14 cellular contexts compared by ENCODE assay signal in the genomic region with DNA sequence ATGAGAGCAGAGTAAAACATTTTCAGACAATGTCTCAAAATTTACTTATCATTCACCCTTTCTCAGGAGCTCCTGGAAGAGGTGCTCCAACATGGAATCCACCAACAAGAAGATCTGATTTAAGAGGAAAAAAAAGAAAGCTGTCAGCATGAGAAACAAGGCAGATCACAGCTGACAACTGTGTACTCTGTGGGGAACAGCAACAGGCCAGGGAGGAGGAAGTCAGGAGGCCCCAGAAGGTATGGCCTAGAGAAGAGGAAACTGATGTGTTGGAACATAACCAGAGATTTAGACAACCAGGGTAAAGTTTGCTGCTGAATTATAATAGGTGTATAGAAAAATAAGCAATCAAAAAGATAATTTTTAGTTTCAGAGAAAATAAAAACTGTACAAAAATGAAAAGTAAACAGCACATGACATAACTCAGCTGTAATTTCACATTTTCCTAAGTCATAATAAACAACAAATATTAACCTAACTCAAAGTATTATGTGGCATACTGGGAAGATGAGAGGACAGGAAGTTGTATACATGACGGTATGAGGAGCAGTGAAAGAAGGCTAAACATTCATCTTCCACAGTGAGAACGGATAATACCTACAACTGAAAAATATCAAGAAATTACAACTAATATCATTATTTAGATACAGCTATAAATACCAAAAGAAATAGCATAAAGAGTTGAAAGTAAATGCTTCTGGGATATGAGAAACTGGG.
DNase-seq lines count a peak whose midpoint lies in the region; ATAC-seq and TF ChIP-seq lines count a peak whose summit lies in the region.
"Had no signal": no experiment of that assay in that cellular context is flagged by ENCODE, and none has a peak within 500 bp of the region (broad histone marks: within the 10 kb centered on the region; RNA-seq: fewer than 3 reads in every experiment).

No MANE protein-coding gene starts in this region.

- peaks cover 50% of the 10 kb centered on the region for H3K36me3 Mint-ChIP-seq in activated naive CD4-positive, alpha-beta T cell treated with anti-CD3 and anti-CD28 coated beads, Interleukin-2, amount 10 ng/mL, durations not matched to agents 7 days and 5 days

- no peak overlapping the region for H3K4me3 ChIP-seq in OCI-LY1 (ENCODE audit: low read depth, low read length, poor library complexity, severe bottlenecking)
- H3K4me3 ChIP-seq in choroid plexus epithelial cell (ENCODE audit: low read depth, low read length), result no peak overlapping the region
- no peak overlapping the region for H3K4me3 ChIP-seq in upper lobe of right lung
- H3K4me3 ChIP-seq: esophagus squamous epithelium, uterus had no signal

- H3K4me1 Mint-ChIP-seq in activated naive CD4-positive, alpha-beta T cell treated with anti-CD3 and anti-CD28 coated beads, Interleukin-2, amount 10 ng/mL, durations not matched to agents 7 days and 5 days, result peaks cover 23% of the 10 kb centered on the region

- H3K27ac ChIP-seq in OCI-LY1 (ENCODE audit: low read depth, low read length, poor library complexity, severe bottlenecking) (peak overlapping the region; percentile 28), upper lobe of right lung (no peak overlapping the region)
- H3K27ac ChIP-seq: esophagus squamous epithelium, KMS-11, uterus had no signal

- CTCF ChIA-PET in activated naive CD4-positive, alpha-beta T cell treated with anti-CD3 and anti-CD28 coated beads, Interleukin-2, amount 10 ng/mL, durations not matched to agents 7 days and 5 days (lab: Charles Lee), result interaction anchor here (0.5 to 1.7 kb wide), 2 partner anchors 11 to 30 kb away, joined by 3 to 4 read pairs; no protein-coding TSS in a partner anchor

- peaks cover 30% of the 10 kb centered on the region for H3K36me3 ChIP-seq in OCI-LY1 (ENCODE audit: insufficient read depth, low read length)
- H3K36me3 ChIP-seq in upper lobe of right lung, result peaks cover 22% of the 10 kb centered on the region
- H3K36me3 ChIP-seq: uterus had no signal

- H3F3A ChIP-seq in OCI-LY1 (ENCODE audit: insufficient read depth, low read length), result no peaks in the 10 kb centered on the region

- H3K4me2 ChIP-seq in OCI-LY1 (ENCODE audit: low read length), result no peak overlapping the region; the same call in 1 of the 2 replicates
- H3K4me2 ChIP-seq: KMS-11 had no signal

- no peaks in the 10 kb centered on the region for H3K79me2 ChIP-seq in OCI-LY1 (ENCODE audit: insufficient read depth, low read length)

- no peak overlapping the region for H3K4me3 Mint-ChIP-seq in activated naive CD4-positive, alpha-beta T cell treated with anti-CD3 and anti-CD28 coated beads, Interleukin-2, amount 10 ng/mL, durations not matched to agents 7 days and 5 days
- H3K4me3 Mint-ChIP-seq: activated B cell treated with CpG ODN at 0.5 μM for 24 hours had no signal

- H3K27me3 ChIP-seq in OCI-LY1 (ENCODE audit: insufficient read depth, low read length), result no peaks in the 10 kb centered on the region
- H3K27me3 ChIP-seq in upper lobe of right lung, result no peaks in the 10 kb centered on the region
- H3K27me3 ChIP-seq: esophagus squamous epithelium, uterus had no signal

- ATAC-seq in upper lobe of right lung, result peak; percentile 77

- peak overlapping the region; percentile 71 for H3K27ac Mint-ChIP-seq in activated naive CD4-positive, alpha-beta T cell treated with anti-CD3 and anti-CD28 coated beads, Interleukin-2, amount 10 ng/mL, durations not matched to agents 7 days and 5 days
- H3K27ac Mint-ChIP-seq: activated B cell treated with CpG ODN at 0.5 μM for 24 hours had no signal

- H4K20me1 ChIP-seq in OCI-LY1 (ENCODE audit: insufficient read depth, low read length), result no peaks in the 10 kb centered on the region

- H3K9me3 ChIP-seq in OCI-LY1 (ENCODE audit: low read length), result no peaks in the 10 kb centered on the region
- no peaks in the 10 kb centered on the region for H3K9me3 ChIP-seq in upper lobe of right lung
- H3K9me3 ChIP-seq: esophagus squamous epithelium, uterus had no signal

- no peak for DNase-seq in activated naive CD4-positive, alpha-beta T cell treated with anti-CD3 and anti-CD28 coated beads, Interleukin-2, amount 10 ng/mL, durations not matched to agents 7 days and 5 days
- no peak for DNase-seq in activated naive CD4-positive, alpha-beta T cell treated with Interleukin-2 at 50 U/mL for 16 hours
- DNase-seq in choroid plexus epithelial cell (ENCODE audit: low read depth) (peak; percentile 68), upper lobe of right lung (no peak), HT-29 (ENCODE audit: low spot score) (no peak), DMS153 treated with DMSO at 0.1 percent for 48 hours (lab: John Stamatoyannopoulos, UW; ENCODE audit: unreplicated experiment) (no peak), GM03348 (ENCODE audit: low spot score) (no peak)
- DNase-seq: activated B cell treated with CpG ODN at 0.5 μM for 24 hours, anterior cingulate cortex, esophagus squamous epithelium, NCI-H774, uterus had no signal

- TF ChIP-seq CTCF in OCI-LY1 (IDR thresholded peaks at IDR 0.05; ENCODE audit: low read length), result no peak
- no peak for TF ChIP-seq CTCF in choroid plexus epithelial cell (conservative IDR thresholded peaks at IDR 0.05; ENCODE audit: low read depth, low read length)
- no peak for TF ChIP-seq CTCF in upper lobe of right lung (IDR thresholded peaks at IDR 0.05)

- no peaks in the 10 kb centered on the region for H3K27me3 Mint-ChIP-seq in activated naive CD4-positive, alpha-beta T cell treated with anti-CD3 and anti-CD28 coated beads, Interleukin-2, amount 10 ng/mL, durations not matched to agents 7 days and 5 days
- H3K27me3 Mint-ChIP-seq: activated B cell treated with CpG ODN at 0.5 μM for 24 hours had no signal

- H3K9ac ChIP-seq in OCI-LY1 (ENCODE audit: low read length), result no peak overlapping the region
- H3K9ac ChIP-seq: KMS-11 had no signal

- H3K4me1 ChIP-seq in OCI-LY1 (ENCODE audit: insufficient read depth, low read length, severe bottlenecking) (peaks cover 19% of the 10 kb centered on the region), upper lobe of right lung (peaks cover 15% of the 10 kb centered on the region)
- H3K4me1 ChIP-seq: uterus had no signal

- H3K9me2 ChIP-seq in OCI-LY1 (ENCODE audit: low read depth, low read length), result no peaks in the 10 kb centered on the region

- intact Hi-C loops in upper lobe of right lung (cut with DNase I), result no loop called here

- no peaks in the 10 kb centered on the region for H3K9me3 Mint-ChIP-seq in activated naive CD4-positive, alpha-beta T cell treated with anti-CD3 and anti-CD28 coated beads, Interleukin-2, amount 10 ng/mL, durations not matched to agents 7 days and 5 days
- H3K9me3 Mint-ChIP-seq: activated B cell treated with CpG ODN at 0.5 μM for 24 hours had no signal

- no peak overlapping the region for H2AFZ ChIP-seq in OCI-LY1 (ENCODE audit: low read length)
